In genomic region chr5:158943569-158943968, GRCh38 we compare ENCODE assay signal across 20 cellular contexts.
DNase-seq lines count a peak whose midpoint lies in the region; FAIRE-seq and TF ChIP-seq lines count a peak whose summit lies in the region.
"Had no signal": no experiment of that assay in that cellular context is flagged by ENCODE, and none has a peak within 500 bp of the region (broad histone marks: within the 10 kb centered on the region; RNA-seq: fewer than 3 reads in every experiment).

No MANE protein-coding gene starts in this region.

- no peak overlapping the region for H3K23ac ChIP-seq in H1 (ENCODE audit: insufficient read length)

- 72% methylated on average over 2 of the region's 2 CpGs; no CpG with 5 or more reads in 1 of the 2 experiments for WGBS in H1 (ENCODE audit: extremely low coverage in 1 of 2, insufficient coverage in 1 of 2, insufficient read length in 1 of 2, insufficient replicate concordance in 2 of 2, low coverage in 1 of 2, low lambda C conversion rate in 2 of 2, missing lambda C conversion rate in 1 of 2), 2 experiments
- WGBS in smooth muscle cell (ENCODE audit: low lambda C conversion rate): 74% methylated on average over 2 of the region's 2 CpGs

- H3K9me2 ChIP-seq in Karpas-422 (replicated peaks; ENCODE audit: insufficient read depth, low read length): no peaks in the 10 kb centered on the region

- H3K36me3 ChIP-seq in Karpas-422 (ENCODE audit: insufficient read depth, low read length) (peaks cover 34% of the 10 kb centered on the region), H1 (ENCODE audit: control insufficient read depth in 2 of 4, insufficient read depth in 4 of 4, low read length in 3 of 4) (no peaks in the 10 kb centered on the region), smooth muscle cell (ENCODE audit: low read depth) (no peaks in the 10 kb centered on the region), colonic mucosa (no peaks in the 10 kb centered on the region)

- no peaks in the 10 kb centered on the region for H3K9me3 ChIP-seq in Karpas-422 (ENCODE audit: low read length)
- H3K9me3 ChIP-seq in H1 (ENCODE audit: insufficient read depth in 2 of 2, low read depth in 1 of 2, low read length in 1 of 2): no peaks in the 10 kb centered on the region; a peak in 1 of 4 replicates
- no peaks in the 10 kb centered on the region for H3K9me3 ChIP-seq in smooth muscle cell (replicated peaks; ENCODE audit: low read depth)
- no peaks in the 10 kb centered on the region for H3K9me3 ChIP-seq in colonic mucosa

- TF ChIP-seq RAD21 in H1 (IDR thresholded peaks at IDR 0.05 in 1 of 2, conservative IDR thresholded peaks at IDR 0.05 in 1 of 2; ENCODE audit: low read depth in 2 of 2, low read length in 2 of 2): peak; percentile 60 to 67

- no peak overlapping the region for H2BK20ac ChIP-seq in H1 (ENCODE audit: low read length)

- peak; percentile 20 for TF ChIP-seq CTCF in D721Med (IDR thresholded peaks at IDR 0.05; ENCODE audit: insufficient read depth, missing control alignments)
- peak; percentile 3 to 30 (median 22); a peak in 3 of 4 replicates for TF ChIP-seq CTCF in H1 (IDR thresholded peaks at IDR 0.05; ENCODE audit: control extremely low read depth in 1 of 3, insufficient read depth in 1 of 3, low read depth in 1 of 3, low read length in 3 of 3)
- no peak for TF ChIP-seq CTCF in smooth muscle cell (IDR thresholded peaks at IDR 0.05; ENCODE audit: borderline replicate concordance, insufficient read depth, poor library complexity, severe bottlenecking)
- no peak for TF ChIP-seq CTCF in colonic mucosa (IDR thresholded peaks at IDR 0.05)

- no peak overlapping the region for H3K4ac ChIP-seq in H1 (replicated peaks; ENCODE audit: insufficient read length, low read depth, low read length)

- peaks cover 1% of the 10 kb centered on the region; the same call in 1 of the 2 replicates for H3K23me2 ChIP-seq in H1 (ENCODE audit: low read depth, low read length)

- H2BK120ac ChIP-seq in H1 (replicated peaks; ENCODE audit: low read depth, low read length): no peak overlapping the region

- H4K91ac ChIP-seq in H1 (replicated peaks; ENCODE audit: insufficient read length, low read length): no peak overlapping the region

- FAIRE-seq in D721Med (lab: Jason Lieb, UNC): no peak
- FAIRE-seq in H1 (lab: Jason Lieb, UNC): no peak
- FAIRE-seq: K562 had no signal

- intact Hi-C loops in colonic mucosa (cut with DNase I): no loop called here

- H3K4me1 ChIP-seq in Karpas-422 (ENCODE audit: low read length) (peaks cover 48% of the 10 kb centered on the region), H1 (replicated peaks in 1 of 4; ENCODE audit: control insufficient read depth in 3 of 4, insufficient read depth in 4 of 4, low read length in 3 of 4) (peaks cover 0 to 7% (median under 1%) of the 10 kb centered on the region in 4 experiments; a peak in 1 of 7 replicates), smooth muscle cell (ENCODE audit: low read depth) (no peaks in the 10 kb centered on the region), colonic mucosa (no peaks in the 10 kb centered on the region)

- no peak overlapping the region for H2BK12ac ChIP-seq in H1 (ENCODE audit: low read depth, low read length)

- no peak overlapping the region for H3K18ac ChIP-seq in H1 (ENCODE audit: extremely low read depth, low read length)

- POLR2A ChIA-PET in H1 (lab: Charles Lee; ENCODE audit: partially characterized antibody): no interaction called here

- no peak overlapping the region for H2BK15ac ChIP-seq in H1 (ENCODE audit: low read length)

- H4K5ac ChIP-seq in H1 (ENCODE audit: insufficient read length, low read depth, low read length): no peak overlapping the region

- no peak overlapping the region for H4K8ac ChIP-seq in H1 (ENCODE audit: extremely low read depth, insufficient read depth, low read length)

- H3K79me2 ChIP-seq in Karpas-422 (ENCODE audit: low read length) (peaks cover 64% of the 10 kb centered on the region), H1 (ENCODE audit: control insufficient read depth in 1 of 2, insufficient read depth in 2 of 2, low read length in 2 of 2) (no peaks in the 10 kb centered on the region), smooth muscle cell (ENCODE audit: low read depth) (no peaks in the 10 kb centered on the region)

- H3K14ac ChIP-seq in H1 (ENCODE audit: insufficient read length): no peak overlapping the region

- no peaks in the 10 kb centered on the region for H3K79me1 ChIP-seq in H1 (ENCODE audit: low read depth, low read length)

- DNase-seq in D721Med (ENCODE audit: insufficient read length, low spot score) (no peak), Karpas-422 (no peak), H1 (ENCODE audit: low read depth in 1 of 2, low spot score in 2 of 2) (no peak), smooth muscle cell (lab: John Stamatoyannopoulos, UW; ENCODE audit: unreplicated experiment) (no peak), colonic mucosa (no peak), mesenteric fat pad (ENCODE audit: low spot score) (no peak)
- DNase-seq in stimulated activated CD8-positive, alpha-beta memory T cell treated with anti-CD3 and anti-CD28 coated beads, Interleukin-4, amount 100 ng/mL, for 48 hours: no peak
- no peak for DNase-seq in stimulated activated naive CD4-positive, alpha-beta T cell (lab: John Stamatoyannopoulos, UW)
- DNase-seq: activated CD8-positive, alpha-beta T cell treated with anti-CD3 and anti-CD28 coated beads, Interleukin-2, amount 10 ng/mL, durations not matched to agents 7 days and 5 days; activated T-cell treated with anti-CD3 and anti-CD28 coated beads, Interleukin-2, amount 50 U/mL, for 1 hour; effector memory CD4-positive, alpha-beta T cell; glutamatergic neuron; MV-4-11; naive thymus-derived CD8-positive, alpha-beta T cell; NCI-H187 treated with DMSO at 0.1 percent for 48 hours; NCI-H2227 treated with DMSO at 0.1 percent for 48 hours; posterior cingulate gyrus; stimulated activated CD4-positive, alpha-beta T cell treated with anti-CD3 and anti-CD28 coated beads, Interleukin-2, amount 100 ng/mL, for 24 hours; trophoblast cell had no signal

- no peak overlapping the region for H2AFZ ChIP-seq in Karpas-422 (ENCODE audit: low read length)
- no peak overlapping the region for H2AFZ ChIP-seq in H1 (ENCODE audit: low read length)
- H2AFZ ChIP-seq in smooth muscle cell (ENCODE audit: low read depth): no peak overlapping the region

- H4K20me1 ChIP-seq in Karpas-422 (ENCODE audit: insufficient read depth, low read depth, low read length) (no peaks in the 10 kb centered on the region), H1 (replicated peaks in 1 of 2; ENCODE audit: control insufficient read depth in 1 of 2, insufficient read depth in 2 of 2, low read length in 2 of 2) (no peaks in the 10 kb centered on the region), smooth muscle cell (ENCODE audit: low read depth) (no peaks in the 10 kb centered on the region)

- CTCF ChIA-PET in H1 (lab: Charles Lee; ENCODE audit: partially characterized antibody): interaction anchor here (0.6 to 1.5 kb wide), 4 partner anchors 13 to 160 kb away, joined by 3 read pairs; no protein-coding TSS in a partner anchor

- H3K56ac ChIP-seq in H1 (replicated peaks; ENCODE audit: insufficient read length, low read depth, low read length): no peak overlapping the region

- no peaks in the 10 kb centered on the region for H3K27me3 ChIP-seq in Karpas-422 (ENCODE audit: low read length)
- H3K27me3 ChIP-seq in H1 (replicated peaks in 1 of 4; ENCODE audit: control insufficient read depth in 3 of 4, extremely low read depth in 1 of 4, insufficient read depth in 3 of 4, low read length in 3 of 4): no peaks in the 10 kb centered on the region; a peak in 1 of 7 replicates
- H3K27me3 ChIP-seq in smooth muscle cell (ENCODE audit: low read depth): no peaks in the 10 kb centered on the region
- no peaks in the 10 kb centered on the region for H3K27me3 ChIP-seq in colonic mucosa

- H3F3A ChIP-seq in smooth muscle cell (ENCODE audit: low read depth): peaks cover 3% of the 10 kb centered on the region

- H3K9ac ChIP-seq in Karpas-422 (ENCODE audit: low read length) (no peak overlapping the region), H1 (replicated peaks in 1 of 4; ENCODE audit: extremely low read depth in 1 of 4, low read depth in 3 of 4, low read length in 3 of 4) (no peak overlapping the region), smooth muscle cell (ENCODE audit: low read depth) (no peak overlapping the region), colonic mucosa (ENCODE audit: low read depth in 2 of 2, low read length in 2 of 2) (no peak overlapping the region)

- no peak for TF ChIP-seq EP300 in H1 (IDR thresholded peaks at IDR 0.05; ENCODE audit: borderline replicate concordance in 1 of 2, low read depth in 2 of 2, low read length in 2 of 2)

- no peak overlapping the region for H3K4me2 ChIP-seq in Karpas-422 (ENCODE audit: low read depth, low read length, poor library complexity, severe bottlenecking)
- H3K4me2 ChIP-seq in H1 (ENCODE audit: insufficient read depth in 1 of 2, low read depth in 2 of 2, low read length in 2 of 2): no peak overlapping the region
- H3K4me2 ChIP-seq in smooth muscle cell: no peak overlapping the region

- no peak for TF ChIP-seq POLR2A in H1 (IDR thresholded peaks at IDR 0.05; ENCODE audit: control extremely low read depth in 1 of 2, low read depth in 2 of 2, low read length in 2 of 2)

- H3K4me3 ChIP-seq in Karpas-422 (ENCODE audit: low read length): no peak overlapping the region
- no peak overlapping the region for H3K4me3 ChIP-seq in H1 (ENCODE audit: extremely low read depth in 1 of 4, insufficient read depth in 2 of 4, low read depth in 3 of 4, low read length in 4 of 4)
- H3K4me3 ChIP-seq in smooth muscle cell: no peak overlapping the region
- H3K4me3 ChIP-seq in colonic mucosa: no peak overlapping the region
- H3K4me3 ChIP-seq: K562 had no signal

- H3K27ac ChIP-seq in Karpas-422 (ENCODE audit: low read length) (peak overlapping the region; percentile 18), H1 (ENCODE audit: low read depth, low read length) (no peak overlapping the region), smooth muscle cell (ENCODE audit: low read depth) (peak overlapping the region; percentile 20), colonic mucosa (no peak overlapping the region)

- no peak overlapping the region for H2AK5ac ChIP-seq in H1 (ENCODE audit: low read depth, low read length)

- H2BK5ac ChIP-seq in H1 (ENCODE audit: low read depth, low read length): no peak overlapping the region

TF ChIP-seq in H1, 55 proteins besides CTCF, POLR2A, EP300 and RAD21 (continues in another document):
- no peak for TF ChIP-seq CBX8 (IDR thresholded peaks at IDR 0.05; ENCODE audit: borderline replicate concordance, low read depth, low read length)
- no peak for TF ChIP-seq KDM1A (IDR thresholded peaks at IDR 0.05; ENCODE audit: borderline replicate concordance, low read length)
- no peak for TF ChIP-seq SP4 (IDR thresholded peaks at IDR 0.05; ENCODE audit: low read length)
- no peak for TF ChIP-seq SAP30 (IDR thresholded peaks at IDR 0.05; ENCODE audit: insufficient read depth, insufficient replicate concordance, low read length)
- TF ChIP-seq GABPA (IDR thresholded peaks at IDR 0.05; ENCODE audit: borderline replicate concordance, insufficient read depth, low read length): no peak
- no peak for TF ChIP-seq JUND (IDR thresholded peaks at IDR 0.05; ENCODE audit: low read length)
- TF ChIP-seq NANOG (IDR thresholded peaks at IDR 0.05; ENCODE audit: insufficient read depth, low read depth, low read length, poor library complexity, severe bottlenecking): no peak
- no peak for TF ChIP-seq NRF1 (IDR thresholded peaks at IDR 0.05; ENCODE audit: low read depth, low read length)

Comparison
In these comparisons a context has a peak if more than half of its experiments do, and no peak if none do; other contexts are left out.
1. CTCF ChIP-seq: peak in D721Med (single experiment) and H1 (3 of 3); none in smooth muscle cell (single experiment) and colonic mucosa (single experiment).
2. H3K27ac ChIP-seq: peak in Karpas-422 (single experiment) and smooth muscle cell (single experiment); none in H1 (single experiment) and colonic mucosa (single experiment).